ENCODE assay signal across 8 cellular contexts in the genomic region with DNA sequence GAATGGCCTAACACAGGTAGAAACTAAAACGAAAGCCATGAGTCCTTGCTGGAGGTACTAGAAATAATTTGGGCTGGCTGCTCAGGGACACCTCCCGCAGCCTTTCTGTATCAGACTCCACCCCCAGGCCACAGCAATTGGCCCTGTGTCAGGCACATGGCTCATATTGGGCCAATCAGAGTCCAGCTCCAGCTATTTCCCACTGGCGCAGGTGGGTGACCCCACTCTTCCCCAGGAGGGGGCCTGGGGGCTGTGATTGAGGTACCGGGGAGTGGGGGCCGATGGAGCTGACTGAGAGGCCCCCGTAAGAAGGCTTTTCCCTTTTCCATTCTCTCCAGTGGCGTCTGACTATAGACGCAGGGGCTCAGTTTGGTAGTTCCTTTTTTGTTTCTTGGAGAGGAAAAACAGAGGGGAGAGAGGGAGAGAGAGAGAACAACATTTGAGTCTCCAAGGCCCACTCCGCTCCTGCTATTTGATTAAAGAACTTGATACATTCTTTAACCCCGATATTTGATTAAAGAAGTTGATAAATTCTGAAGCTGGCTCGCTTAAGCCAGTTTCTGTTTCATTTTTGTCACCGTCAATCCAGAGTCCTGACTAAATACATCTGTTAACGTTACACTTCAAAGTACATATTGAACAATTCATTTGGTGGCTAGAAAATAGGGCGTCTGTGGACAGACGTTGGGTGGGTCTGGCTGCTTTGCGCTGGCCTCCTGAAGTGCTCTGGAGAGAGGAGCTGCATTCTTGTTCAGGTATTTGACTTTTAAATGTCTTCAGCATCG. TPM values are rescaled to one million over a fixed set of nuclear protein-coding genes. Genes with fewer than 3 reads are reported as not detected.
DNase-seq lines count a peak whose midpoint lies in the region; ATAC-seq and TF ChIP-seq lines count a peak whose summit lies in the region.

No MANE protein-coding gene starts in this region.

- peak; percentile 51 for DNase-seq in activated CD4-positive, alpha-beta T cell treated with anti-CD3 and anti-CD28 coated beads for 48 hours
- DNase-seq in cortex of kidney (lab: John Stamatoyannopoulos, UW) (no peak), foreskin keratinocyte (no peak), psoas muscle (no peak)

- intact Hi-C loops in psoas muscle (cut with DNase I) = no loop called here

- ATAC-seq in GM21717 (IDR thresholded peaks at IDR 0.05; ENCODE audit: unreplicated experiment) (peak; percentile 49), esophagus mucosa (peak; percentile 32), foreskin keratinocyte (no peak), GM21423 (IDR thresholded peaks at IDR 0.05; ENCODE audit: unreplicated experiment) (no peak), psoas muscle (no peak)

- no peaks in the 10 kb centered on the region for H3K36me3 Mint-ChIP-seq in stimulated activated naive CD8-positive, alpha-beta T cell treated with anti-CD3 and anti-CD28 coated beads, Interleukin-15, Interleukin-2, amounts not matched to agents 100 ng/mL and 50 ng/mL, for 24 hours (ENCODE audit: low read depth)

- peak overlapping the region; percentile 82 for H3K4me3 Mint-ChIP-seq in stimulated activated naive CD8-positive, alpha-beta T cell treated with anti-CD3 and anti-CD28 coated beads, Interleukin-15, Interleukin-2, amounts not matched to agents 100 ng/mL and 50 ng/mL, for 24 hours

- no peak overlapping the region for H3K27ac ChIP-seq in foreskin keratinocyte
- H3K27ac ChIP-seq in psoas muscle = no peak overlapping the region

- H3K4me3 ChIP-seq in psoas muscle = no peak overlapping the region

- peaks cover 7% of the 10 kb centered on the region for H3K4me1 Mint-ChIP-seq in stimulated activated naive CD8-positive, alpha-beta T cell treated with anti-CD3 and anti-CD28 coated beads, Interleukin-15, Interleukin-2, amounts not matched to agents 100 ng/mL and 50 ng/mL, for 24 hours (ENCODE audit: low read depth)

- no peaks in the 10 kb centered on the region for H3K36me3 ChIP-seq in psoas muscle (ENCODE audit: insufficient read depth in 1 of 2, low read depth in 1 of 2)

- peak overlapping the region; percentile 10 for H3K27ac Mint-ChIP-seq in stimulated activated naive CD8-positive, alpha-beta T cell treated with anti-CD3 and anti-CD28 coated beads, Interleukin-15, Interleukin-2, amounts not matched to agents 100 ng/mL and 50 ng/mL, for 24 hours

- H3K9me3 ChIP-seq in psoas muscle = no peaks in the 10 kb centered on the region

- H3K4me1 ChIP-seq in foreskin keratinocyte = no peaks in the 10 kb centered on the region
- H3K4me1 ChIP-seq in psoas muscle = no peaks in the 10 kb centered on the region

- H3K27me3 Mint-ChIP-seq in stimulated activated naive CD8-positive, alpha-beta T cell treated with anti-CD3 and anti-CD28 coated beads, Interleukin-15, Interleukin-2, amounts not matched to agents 100 ng/mL and 50 ng/mL, for 24 hours = peaks cover 17% of the 10 kb centered on the region

- WGBS in psoas muscle, 3 donors = 75 to 78% (median 78%) methylated on average over 17 of the region's 17 CpGs

- no peak for TF ChIP-seq CTCF in foreskin keratinocyte (conservative IDR thresholded peaks at IDR 0.05)
- TF ChIP-seq CTCF in psoas muscle (IDR thresholded peaks at IDR 0.05) = no peak

- H3K9me3 Mint-ChIP-seq in stimulated activated naive CD8-positive, alpha-beta T cell treated with anti-CD3 and anti-CD28 coated beads, Interleukin-15, Interleukin-2, amounts not matched to agents 100 ng/mL and 50 ng/mL, for 24 hours = no peaks in the 10 kb centered on the region

- peaks cover 16% of the 10 kb centered on the region for H3K27me3 ChIP-seq in foreskin keratinocyte
- H3K27me3 ChIP-seq in psoas muscle (ENCODE audit: insufficient read depth in 3 of 3, low read length in 2 of 3) = peaks cover 0 to 32% (median 4%) of the 10 kb centered on the region in 3 donors

RNA-seq across cellular contexts. Expression of gene FOXL1, which starts 26.3 kb away (rescaled TPM):
- total RNA-seq in esophagus mucosa (0.08 TPM), foreskin keratinocyte (0.46 and 0.51 TPM in 2 replicates), psoas muscle (under 1 TPM; 0.12 to 0.57 (median 0.31) TPM)
- polyA plus RNA-seq in foreskin keratinocyte (0.31 and 0.32 TPM in 2 replicates), psoas muscle (1 to 10 TPM in 1 of 3 donors, under 1 TPM in 2; 0.14 to 1.3 (median 0.18) TPM)

RNA-seq across cellular contexts. Expression of gene FOXC2, which starts 38.0 kb away (rescaled TPM):
- total RNA-seq in esophagus mucosa (0.28 TPM), foreskin keratinocyte (not detected in 2 replicates), psoas muscle (under 1 TPM; 0.15 to 0.34 (median 0.26) TPM)
- polyA plus RNA-seq in foreskin keratinocyte (not detected in 2 replicates), psoas muscle (under 1 TPM; 0.14 to 0.18 (median 0.16) TPM)

RNA-seq across cellular contexts. Expression of gene MTHFSD, which starts 49.6 kb away (rescaled TPM):
- total RNA-seq in esophagus mucosa (11.2 TPM), foreskin keratinocyte (12.7 and 13.1 TPM in 2 replicates), psoas muscle (10 to 100 TPM in 2 of 4 donors, 1 to 10 TPM in 2; 6.8 to 15.8 (median 11.5) TPM)
- polyA plus RNA-seq in foreskin keratinocyte (6.9 and 7.3 TPM in 2 replicates), psoas muscle (10 to 100 TPM in 1 of 3 donors, 1 to 10 TPM in 2; 4.3 to 16.0 (median 8.0) TPM)

Comparison
In these comparisons a context has a peak if more than half of its experiments do, and no peak if none do; other contexts are left out.
1. ATAC-seq: peak in GM21717 (single experiment) and esophagus mucosa (single experiment); none in foreskin keratinocyte (single experiment), GM21423 (single experiment) and psoas muscle (0 of 4).